Comparison of ENCODE assay signal across 10 cellular contexts in the genomic region with DNA sequence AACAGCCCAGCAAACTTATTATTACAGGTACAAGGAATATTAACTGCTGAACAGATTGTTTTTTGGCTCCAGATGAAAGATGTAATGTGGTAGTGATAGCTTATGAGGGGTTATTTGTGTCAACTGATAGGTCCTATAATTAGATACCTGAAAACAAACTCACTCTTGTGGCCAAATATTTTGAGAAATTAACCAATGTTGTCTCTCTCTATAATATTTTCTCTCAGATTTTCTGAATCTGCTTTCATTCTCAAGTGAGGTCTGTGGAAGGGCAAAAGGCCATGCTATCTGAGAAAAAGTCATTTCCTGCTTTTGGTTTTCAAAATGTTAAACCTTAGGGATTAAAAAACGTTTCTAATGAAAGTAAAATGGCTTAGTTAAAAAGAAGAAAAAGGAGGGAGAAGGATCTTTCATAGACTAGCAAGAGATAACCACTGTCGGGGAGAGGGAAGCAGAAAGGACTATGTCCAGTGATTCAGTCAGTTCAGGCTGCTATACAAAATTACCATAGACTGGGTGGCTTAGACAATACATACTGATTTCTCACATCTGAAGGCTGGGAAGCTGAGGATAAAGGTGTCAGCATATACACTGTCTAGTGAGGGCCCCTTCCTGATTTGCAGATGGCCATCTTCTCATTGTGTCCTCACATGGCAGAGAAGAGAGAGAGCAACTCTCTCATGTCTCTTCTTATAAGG.
DNase-seq lines count a peak whose midpoint lies in the region; ATAC-seq, FAIRE-seq and TF ChIP-seq lines count a peak whose summit lies in the region.
"Had no signal": no experiment of that assay in that cellular context is flagged by ENCODE, and none has a peak within 500 bp of the region (broad histone marks: within the 10 kb centered on the region; RNA-seq: fewer than 3 reads in every experiment).

No MANE protein-coding gene starts in this region.

- H3K4me3 ChIP-seq in GM12878 (no peak overlapping the region), skeletal muscle tissue (ENCODE audit: low read length in 3 of 3) (no peak overlapping the region), SJCRH30 (no peak overlapping the region), neuronal stem cell (ENCODE audit: low read length in 2 of 2) (no peak overlapping the region)

- RAD21 ChIA-PET in GM12878 (lab: Charles Lee; ENCODE audit: unreplicated experiment) = interaction anchor here (0.8 kb wide), 1 partner anchor 79 kb away, joined by 3 read pairs; no protein-coding TSS in a partner anchor

- H3K14ac ChIP-seq in neuronal stem cell (ENCODE audit: low read length) = no peak overlapping the region

- no peak overlapping the region for H3K4ac ChIP-seq in neuronal stem cell (ENCODE audit: low read length)

- WGBS in GM12878 (ENCODE audit: insufficient coverage, insufficient replicate concordance, low lambda C conversion rate, missing lambda C conversion rate) = 52% methylated on average over 2 of the region's 2 CpGs
- WGBS in neuronal stem cell (ENCODE audit: extremely low coverage in 2 of 2, insufficient read length in 2 of 2, insufficient replicate concordance in 1 of 2), 2 donors = no CpG with 5 or more reads among the region's 2 CpGs

- DNase-seq in GM12878 (ENCODE audit: low read depth, low spot score) (no peak), SJCRH30 (no peak), ecto neural progenitor cell (ENCODE audit: low spot score) (no peak), NCI-H2107 (lab: John Stamatoyannopoulos, UW) (no peak), neuronal stem cell (ENCODE audit: low spot score) (no peak)
- DNase-seq: DND-41 had no signal

- CTCF ChIA-PET in GM12878 (lab: Yijun Ruan, JAX) = interaction anchor here (1.2 kb wide), 1 partner anchor 85 kb away, joined by 4 read pairs; no protein-coding TSS in a partner anchor

- H3K4me2 ChIP-seq in GM12878 (ENCODE audit: control insufficient read depth, insufficient read depth) = peak overlapping the region; percentile 31
- no peak overlapping the region for H3K4me2 ChIP-seq in neuronal stem cell (ENCODE audit: insufficient read depth, low read length, poor library complexity, severe bottlenecking)

- POLR2A ChIA-PET in GM12878 (lab: Charles Lee) = no interaction called here

- TF ChIP-seq POLR2A in GM12878 (IDR thresholded peaks at IDR 0.05; ENCODE audit: low read depth, low read length) = no peak

- intact Hi-C loops in GM12878 (cut with micrococcal nuclease; ENCODE audit: unreplicated experiment) = no loop called here

- H3K4me1 ChIP-seq in GM12878 (ENCODE audit: control insufficient read depth, insufficient read depth, low read length) (peaks cover 12% of the 10 kb centered on the region), skeletal muscle tissue (ENCODE audit: control insufficient read depth in 3 of 3, insufficient read depth in 3 of 3, low read length in 3 of 3) (peaks cover 26 to 29% (median 27%) of the 10 kb centered on the region in 3 donors), SJCRH30 (no peaks in the 10 kb centered on the region), neuronal stem cell (ENCODE audit: control insufficient read depth in 2 of 2, insufficient read depth in 1 of 2, low read depth in 1 of 2, low read length in 2 of 2) (no peaks in the 10 kb centered on the region)

- no peak overlapping the region for H4K8ac ChIP-seq in neuronal stem cell (ENCODE audit: low read depth, low read length)

- H3K9me3 ChIP-seq in GM12878 (replicated peaks; ENCODE audit: control insufficient read depth, insufficient read depth, low read length) = no peaks in the 10 kb centered on the region
- no peaks in the 10 kb centered on the region for H3K9me3 ChIP-seq in skeletal muscle tissue (ENCODE audit: control insufficient read depth in 3 of 3, low read length in 3 of 3)
- no peaks in the 10 kb centered on the region for H3K9me3 ChIP-seq in SJCRH30 (replicated peaks)
- no peaks in the 10 kb centered on the region for H3K9me3 ChIP-seq in neuronal stem cell (replicated peaks in 1 of 2; ENCODE audit: control insufficient read depth in 2 of 2, insufficient read depth in 1 of 2, low read depth in 1 of 2, low read length in 2 of 2)

- H4K91ac ChIP-seq in neuronal stem cell (ENCODE audit: low read depth, low read length, poor library complexity) = no peak overlapping the region

- H2BK15ac ChIP-seq in neuronal stem cell (ENCODE audit: low read length) = no peak overlapping the region

- H2BK120ac ChIP-seq in neuronal stem cell (ENCODE audit: low read depth, low read length) = no peak overlapping the region

- no peak overlapping the region for H3K23ac ChIP-seq in neuronal stem cell (ENCODE audit: low read depth, low read length, poor library complexity)

- no peaks in the 10 kb centered on the region for H3K79me2 ChIP-seq in GM12878 (ENCODE audit: control insufficient read depth, insufficient read depth, low read length)

- H2BK5ac ChIP-seq in neuronal stem cell (ENCODE audit: low read length) = no peak overlapping the region

- no peak overlapping the region for H2AK5ac ChIP-seq in neuronal stem cell (ENCODE audit: low read depth, low read length)

- no peak for FAIRE-seq in GM12878 (lab: Jason Lieb, UNC)

- H3K27ac ChIP-seq in GM12878 (ENCODE audit: control insufficient read depth, insufficient read depth) (peak overlapping the region; percentile 68), skeletal muscle tissue (ENCODE audit: low read depth, low read length) (peak overlapping the region; percentile 72), SJCRH30 (no peak overlapping the region), neuronal stem cell (replicated peaks; ENCODE audit: low read length) (no peak overlapping the region)
- H3K27ac ChIP-seq: epithelial cell of prostate had no signal

- no peaks in the 10 kb centered on the region for H4K20me1 ChIP-seq in GM12878 (ENCODE audit: control insufficient read depth, insufficient read depth)

- TF ChIP-seq RAD21 in GM12878 (IDR thresholded peaks at IDR 0.05; ENCODE audit: insufficient read depth, low read depth, low read length) = no peak

- TF ChIP-seq EP300 in GM12878 (IDR thresholded peaks at IDR 0.05; ENCODE audit: borderline replicate concordance in 1 of 2, control insufficient read depth in 1 of 2, low read depth in 2 of 2, low read length in 2 of 2) = no peak

- no peak for TF ChIP-seq CTCF in GM12878 (IDR thresholded peaks at IDR 0.05 in 2 of 3, conservative IDR thresholded peaks at IDR 0.05 in 1 of 3; ENCODE audit: control insufficient read depth in 2 of 3, extremely low read depth in 1 of 3, insufficient read depth in 1 of 3, low read depth in 3 of 3, low read length in 3 of 3)

- H3K36me3 ChIP-seq in GM12878 (ENCODE audit: control insufficient read depth in 2 of 2, insufficient read depth in 2 of 2, low read length in 1 of 2) = no peaks in the 10 kb centered on the region
- no peaks in the 10 kb centered on the region for H3K36me3 ChIP-seq in skeletal muscle tissue (ENCODE audit: control insufficient read depth in 3 of 3, insufficient read depth in 3 of 3, low read length in 3 of 3)
- H3K36me3 ChIP-seq in SJCRH30 = no peaks in the 10 kb centered on the region
- no peaks in the 10 kb centered on the region for H3K36me3 ChIP-seq in neuronal stem cell (replicated peaks in 1 of 2; ENCODE audit: control insufficient read depth in 2 of 2, insufficient read depth in 2 of 2, low read length in 2 of 2)

- ATAC-seq in GM19324 (IDR thresholded peaks at IDR 0.05; ENCODE audit: low FRiP score, unreplicated experiment) (peak; percentile 60), HG02852 (IDR thresholded peaks at IDR 0.05; ENCODE audit: unreplicated experiment) (peak; percentile 55), GM12878 (peak; percentile 22)

- H2AFZ ChIP-seq in GM12878 (ENCODE audit: control insufficient read depth, low read depth, low read length) (peak overlapping the region; percentile 75), neuronal stem cell (ENCODE audit: low read length) (no peak overlapping the region)

- no peak overlapping the region for H3K18ac ChIP-seq in neuronal stem cell (ENCODE audit: low read length)

- H3K79me1 ChIP-seq in neuronal stem cell (ENCODE audit: low read depth, low read length) = no peaks in the 10 kb centered on the region

- in situ Hi-C loops in GM12878 (cut with MboI) = no loop called here

- SMC1A ChIA-PET in GM12878 (lab: Charles Lee; ENCODE audit: uncharacterized antibody, unreplicated experiment) = interaction anchor here (0.8 to 1.2 kb wide), 4 partner anchors 11 to 163 kb away, joined by 3 to 5 read pairs (median 3); no protein-coding TSS in a partner anchor

- H3K9ac ChIP-seq in GM12878 (ENCODE audit: control insufficient read depth, insufficient read depth, low read length) = 0 out of 2 replicates have a peak overlapping the region, but pooled peaks have one; percentile 12
- H3K9ac ChIP-seq in skeletal muscle tissue (ENCODE audit: low read depth in 1 of 3, low read length in 3 of 3) = no peak overlapping the region
- no peak overlapping the region for H3K9ac ChIP-seq in neuronal stem cell (ENCODE audit: low read depth, low read length, poor library complexity)

- BruUV-seq in GM12878 (replicated peaks; lab: Mats Ljungman, UMichigan) = no TSS peak

- no peaks in the 10 kb centered on the region for H3K27me3 ChIP-seq in GM12878 (replicated peaks in 1 of 2; ENCODE audit: control insufficient read depth in 2 of 2, insufficient read depth in 2 of 2, low read length in 1 of 2)
- H3K27me3 ChIP-seq in skeletal muscle tissue (ENCODE audit: control insufficient read depth in 3 of 3, insufficient read depth in 3 of 3, low read length in 3 of 3) = no peaks in the 10 kb centered on the region
- H3K27me3 ChIP-seq in SJCRH30 = no peaks in the 10 kb centered on the region
- H3K27me3 ChIP-seq in neuronal stem cell (ENCODE audit: control insufficient read depth in 3 of 3, insufficient read depth in 3 of 3, low read depth in 1 of 3, low read length in 3 of 3) = no peaks in the 10 kb centered on the region

- no peak overlapping the region for H2BK12ac ChIP-seq in neuronal stem cell (ENCODE audit: low read length)

TF ChIP-seq in GM12878, 131 proteins besides CTCF, POLR2A, EP300 and RAD21 (continues in another document):
- TF ChIP-seq NFIC (IDR thresholded peaks at IDR 0.05; ENCODE audit: low read depth, low read length) (peak; percentile 62), MEF2B (IDR thresholded peaks at IDR 0.05; ENCODE audit: partially characterized antibody, poor library complexity, severe bottlenecking) (no peak)
- TF ChIP-seq, protein P1, sequence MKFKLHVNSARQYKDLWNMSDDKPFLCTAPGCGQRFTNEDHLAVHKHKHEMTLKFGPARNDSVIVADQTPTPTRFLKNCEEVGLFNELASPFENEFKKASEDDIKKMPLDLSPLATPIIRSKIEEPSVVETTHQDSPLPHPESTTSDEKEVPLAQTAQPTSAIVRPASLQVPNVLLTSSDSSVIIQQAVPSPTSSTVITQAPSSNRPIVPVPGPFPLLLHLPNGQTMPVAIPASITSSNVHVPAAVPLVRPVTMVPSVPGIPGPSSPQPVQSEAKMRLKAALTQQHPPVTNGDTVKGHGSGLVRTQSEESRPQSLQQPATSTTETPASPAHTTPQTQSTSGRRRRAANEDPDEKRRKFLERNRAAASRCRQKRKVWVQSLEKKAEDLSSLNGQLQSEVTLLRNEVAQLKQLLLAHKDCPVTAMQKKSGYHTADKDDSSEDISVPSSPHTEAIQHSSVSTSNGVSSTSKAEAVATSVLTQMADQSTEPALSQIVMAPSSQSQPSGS (IDR thresholded peaks at IDR 0.05; ENCODE audit: low read length) = peak; percentile 32; the same call in 1 of the 2 replicates

Comparison
In these comparisons a context has a peak if more than half of its experiments do, and no peak if none do; other contexts are left out.
1. H3K27ac ChIP-seq: peak in GM12878 (single experiment) and skeletal muscle tissue (single experiment); none in SJCRH30 (single experiment) and neuronal stem cell (single experiment).
2. Peak in every context shown above with its lines, with median percentiles within 50 percentile points of each other: ATAC-seq.